ENCODE assay signal across 1 cellular context in the genomic region with DNA sequence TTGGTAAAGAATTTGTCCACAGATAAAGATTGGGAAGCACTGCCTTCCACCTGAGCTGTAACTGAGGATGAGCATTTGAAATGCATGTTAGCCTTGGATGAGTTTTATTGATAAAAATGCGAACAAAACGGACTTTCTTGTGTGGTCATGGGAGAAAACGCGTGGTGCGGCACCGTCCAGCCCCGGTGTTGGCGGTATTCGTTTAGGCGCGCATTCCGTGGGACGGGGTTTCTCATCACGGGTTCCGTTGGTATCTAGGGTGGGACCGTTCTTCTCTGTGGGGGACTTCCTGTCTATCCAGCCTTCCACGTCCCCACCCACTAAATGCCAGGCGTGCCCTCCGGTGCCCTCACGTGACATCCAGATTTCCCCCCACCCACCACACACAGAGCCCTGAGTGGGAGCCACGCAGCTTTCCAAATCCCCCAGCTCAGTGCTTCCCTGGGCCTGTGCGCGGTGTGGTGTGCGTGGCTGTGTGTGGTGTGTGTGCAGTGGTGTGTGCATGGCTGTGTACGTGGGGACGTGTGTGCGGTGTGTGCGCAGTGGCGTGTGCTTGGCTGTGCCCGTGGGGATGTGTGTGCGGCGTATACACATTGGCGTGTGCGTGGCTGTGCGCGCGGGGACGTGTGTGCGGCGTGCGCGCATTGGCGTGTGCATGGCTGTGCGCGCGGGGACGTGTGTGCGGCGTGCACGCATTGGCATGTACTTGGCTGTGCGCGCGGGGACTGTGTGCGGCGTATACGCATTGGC.
TF ChIP-seq lines count a peak whose summit lies in the region.

No MANE protein-coding gene starts in this region.

TF ChIP-seq in H1, 55 proteins besides CTCF, POLR2A, EP300 and RAD21:
- no peak for TF ChIP-seq SIN3A (conservative IDR thresholded peaks at IDR 0.05 in 1 of 2, IDR thresholded peaks at IDR 0.05 in 1 of 2; ENCODE audit: low read depth in 1 of 2, low read length in 2 of 2)
- TF ChIP-seq, protein P1, sequence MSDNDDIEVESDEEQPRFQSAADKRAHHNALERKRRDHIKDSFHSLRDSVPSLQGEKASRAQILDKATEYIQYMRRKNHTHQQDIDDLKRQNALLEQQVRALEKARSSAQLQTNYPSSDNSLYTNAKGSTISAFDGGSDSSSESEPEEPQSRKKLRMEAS (IDR thresholded peaks at IDR 0.05): no peak
- no peak for TF ChIP-seq SIRT6 (IDR thresholded peaks at IDR 0.05; ENCODE audit: low read length)
- TF ChIP-seq POU5F1 (IDR thresholded peaks at IDR 0.05; ENCODE audit: low read depth, low read length): no peak
- no peak for TF ChIP-seq KDM1A (IDR thresholded peaks at IDR 0.05; ENCODE audit: borderline replicate concordance, low read length)
- no peak for TF ChIP-seq RBBP5 (IDR thresholded peaks at IDR 0.05; ENCODE audit: borderline replicate concordance, low read depth, low read length)
- TF ChIP-seq CHD2 (IDR thresholded peaks at IDR 0.05; ENCODE audit: low read length): no peak
- TF ChIP-seq CBX5 (IDR thresholded peaks at IDR 0.05; ENCODE audit: low read depth, low read length): no peak
- TF ChIP-seq BACH1 (IDR thresholded peaks at IDR 0.05; ENCODE audit: low read length): no peak
- no peak for TF ChIP-seq JUND (IDR thresholded peaks at IDR 0.05; ENCODE audit: low read length)
- no peak for TF ChIP-seq RXRA (IDR thresholded peaks at IDR 0.05; ENCODE audit: insufficient read depth, low read depth, low read length)
- TF ChIP-seq BRCA1 (IDR thresholded peaks at IDR 0.05; ENCODE audit: low read depth, low read length): no peak
- TF ChIP-seq CEBPB (IDR thresholded peaks at IDR 0.05; ENCODE audit: low read depth, low read length): no peak
- TF ChIP-seq ASH2L (IDR thresholded peaks at IDR 0.05; ENCODE audit: low read length): no peak
